Comparison of ENCODE assay signal across 15 cellular contexts in the genomic region with DNA sequence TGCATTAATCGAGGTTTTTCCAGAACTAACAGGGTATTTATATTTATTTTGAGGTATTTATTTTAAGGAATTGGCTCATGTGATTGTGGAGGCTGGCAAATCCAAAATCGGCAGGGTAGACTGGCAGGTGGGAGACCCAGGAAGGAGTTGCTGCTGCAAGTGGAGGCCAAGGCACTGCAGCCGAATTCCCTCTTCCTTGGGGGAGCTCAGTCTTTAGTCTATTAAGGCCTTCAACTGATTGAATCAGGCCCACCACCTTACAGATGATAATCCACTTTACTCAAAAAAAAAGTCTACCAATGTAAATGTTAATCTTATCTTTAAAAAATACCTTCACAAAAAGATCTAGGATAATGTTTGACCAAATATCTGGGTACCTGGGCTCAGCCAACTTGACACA. TPM values are rescaled to one million over a fixed set of nuclear protein-coding genes. Genes with fewer than 3 reads are reported as not detected.
DNase-seq lines count a peak whose midpoint lies in the region; ATAC-seq and TF ChIP-seq lines count a peak whose summit lies in the region.
"Had no signal": no experiment of that assay in that cellular context is flagged by ENCODE, and none has a peak within 500 bp of the region (broad histone marks: within the 10 kb centered on the region; RNA-seq: fewer than 3 reads in every experiment).

No MANE protein-coding gene starts in this region.

- intact Hi-C loops in CD4-positive, alpha-beta T cell (cut with DNase I, micrococcal nuclease) = loop anchor here in 1 of 2 experiments (2.0 to 5.0 kb wide), 2 partner anchors 40 to 382 kb away; partner anchors contain the start of genes OAS3 and PLBD2
- intact Hi-C loops in activated CD8-positive, alpha-beta T cell treated with anti-CD3 and anti-CD28 coated beads for 36 hours (cut with micrococcal nuclease) = no loop called here

- no peaks in the 10 kb centered on the region for H3K27me3 Mint-ChIP-seq in CD4-positive, alpha-beta T cell
- H3K27me3 Mint-ChIP-seq in activated CD8-positive, alpha-beta T cell treated with anti-CD3 and anti-CD28 coated beads for 36 hours = no peaks in the 10 kb centered on the region

- peaks cover 9% of the 10 kb centered on the region for H3K4me1 ChIP-seq in ACC112 (ENCODE audit: control insufficient read depth, insufficient read depth, low read length, unreplicated experiment)

- no peak for TF ChIP-seq CTCF in CD4-positive, alpha-beta T cell (IDR thresholded peaks at IDR 0.05)
- no peak for TF ChIP-seq CTCF in activated CD8-positive, alpha-beta T cell treated with anti-CD3 and anti-CD28 coated beads for 36 hours (IDR thresholded peaks at IDR 0.05)

- H3K79me2 ChIP-seq in ACC112 (ENCODE audit: control insufficient read depth, insufficient read depth, low read length, unreplicated experiment) = peaks cover 49% of the 10 kb centered on the region

- CTCF ChIA-PET in CD4-positive, alpha-beta T cell (lab: Charles Lee) = no interaction called here
- CTCF ChIA-PET in activated CD8-positive, alpha-beta T cell treated with anti-CD3 and anti-CD28 coated beads for 36 hours (lab: Charles Lee) = interaction anchor here (0.7 to 5.2 kb wide), 8 partner anchors 14 to 122 kb away, joined by 3 to 54 read pairs (median 8); partner anchors contain the start of genes OAS1 and OAS3

- no peaks in the 10 kb centered on the region for H3K9me3 ChIP-seq in CD4-positive, alpha-beta T cell (ENCODE audit: control insufficient read depth, low read length)

- H2AFZ ChIP-seq in ACC112 (ENCODE audit: low read length, unreplicated experiment) = no peak overlapping the region

- no peaks in the 10 kb centered on the region for H3K27me3 ChIP-seq in ACC112 (ENCODE audit: insufficient read depth, low read length)
- H3K27me3 ChIP-seq in CD4-positive, alpha-beta T cell (ENCODE audit: control insufficient read depth, insufficient read depth, low read length) = no peaks in the 10 kb centered on the region
- H3K27me3 ChIP-seq: MG63 had no signal

- peak overlapping the region; percentile 43 for H3K4me3 Mint-ChIP-seq in CD4-positive, alpha-beta T cell
- peak overlapping the region; percentile 99 for H3K4me3 Mint-ChIP-seq in activated CD8-positive, alpha-beta T cell treated with anti-CD3 and anti-CD28 coated beads for 36 hours

- peaks cover 3% of the 10 kb centered on the region for H3K9me3 Mint-ChIP-seq in CD4-positive, alpha-beta T cell
- H3K9me3 Mint-ChIP-seq in activated CD8-positive, alpha-beta T cell treated with anti-CD3 and anti-CD28 coated beads for 36 hours = peaks cover 11% of the 10 kb centered on the region

- POLR2A ChIA-PET in CD4-positive, alpha-beta T cell (lab: Charles Lee) = interaction anchor here (1.8 to 5.7 kb wide), 6 partner anchors 14 to 74 kb away, joined by 6 to 74 read pairs (median 35); partner anchors contain the start of genes OAS1 and OAS3
- POLR2A ChIA-PET in activated CD8-positive, alpha-beta T cell treated with anti-CD3 and anti-CD28 coated beads for 36 hours (lab: Charles Lee) = interaction anchor here (1.6 to 4.3 kb wide), 6 partner anchors 11 to 208 kb away, joined by 6 to 74 read pairs (median 28); partner anchors contain the start of genes DDX54, OAS1, OAS3 and RITA1

- DNase-seq in CD4-positive, alpha-beta T cell = no peak
- no peak for DNase-seq in activated CD8-positive, alpha-beta T cell treated with anti-CD3 and anti-CD28 coated beads for 36 hours
- DNase-seq in islet precursor cell = peak; percentile 29
- no peak for DNase-seq in activated gamma-delta T cell (lab: John Stamatoyannopoulos, UW)
- no peak for DNase-seq in AML-193 (lab: John Stamatoyannopoulos, UW)
- DNase-seq: erythroblast, head of caudate nucleus, MG63, NCI-H2081 treated with DMSO at 0.1 percent for 48 hours, NCI-H69, RPMI8226 had no signal

- no peak for ATAC-seq in CD4-positive, alpha-beta T cell (ENCODE audit: poor library complexity)
- no peak for ATAC-seq in activated CD8-positive, alpha-beta T cell treated with anti-CD3 and anti-CD28 coated beads for 36 hours
- no peak for ATAC-seq in HG02642 (IDR thresholded peaks at IDR 0.05; ENCODE audit: poor library complexity, unreplicated experiment)
- no peak for ATAC-seq in GM18867 (IDR thresholded peaks at IDR 0.05; ENCODE audit: unreplicated experiment)

- peaks cover 50% of the 10 kb centered on the region for H3K4me1 Mint-ChIP-seq in CD4-positive, alpha-beta T cell (ENCODE audit: low read depth)
- H3K4me1 Mint-ChIP-seq in activated CD8-positive, alpha-beta T cell treated with anti-CD3 and anti-CD28 coated beads for 36 hours (ENCODE audit: low read depth) = peaks cover 27% of the 10 kb centered on the region

- peaks cover 18% of the 10 kb centered on the region for H3K36me3 ChIP-seq in ACC112 (ENCODE audit: insufficient read depth, low read length)
- H3K36me3 ChIP-seq: MG63 had no signal

- H3K4me3 ChIP-seq in ACC112 (ENCODE audit: low read depth, low read length) = no peak overlapping the region

- H3K27ac ChIP-seq in ACC112 (ENCODE audit: low read depth, low read length) = peak overlapping the region; percentile 93
- H3K27ac ChIP-seq in CD4-positive, alpha-beta T cell (ENCODE audit: low read depth, low read length) = peak overlapping the region; percentile 90
- H3K27ac ChIP-seq: C4-2B had no signal

- peak overlapping the region; percentile 99 for H3K27ac Mint-ChIP-seq in CD4-positive, alpha-beta T cell
- peak overlapping the region; percentile 99 for H3K27ac Mint-ChIP-seq in activated CD8-positive, alpha-beta T cell treated with anti-CD3 and anti-CD28 coated beads for 36 hours

- peaks cover 34% of the 10 kb centered on the region for H3K36me3 Mint-ChIP-seq in CD4-positive, alpha-beta T cell (ENCODE audit: low read depth)
- peaks cover 36% of the 10 kb centered on the region for H3K36me3 Mint-ChIP-seq in activated CD8-positive, alpha-beta T cell treated with anti-CD3 and anti-CD28 coated beads for 36 hours (ENCODE audit: low read depth)

RNA-seq across cellular contexts. Expression of gene OAS2, which starts 1.2 kb away (rescaled TPM):
- total RNA-seq in CD4-positive, alpha-beta T cell = 10 to 100 TPM; 15.0 to 16.2 TPM
- 100 to 1,000 TPM in 1 of 2 experiments, 10 to 100 TPM in 1; 95.7 to 104 TPM for total RNA-seq in activated CD8-positive, alpha-beta T cell treated with anti-CD3 and anti-CD28 coated beads for 36 hours

RNA-seq across cellular contexts. Expression of gene OAS3, which starts 38.9 kb away (rescaled TPM):
- 10 to 100 TPM; 13.9 to 14.5 TPM for total RNA-seq in CD4-positive, alpha-beta T cell
- 10 to 100 TPM; 21.4 to 22.2 TPM for total RNA-seq in activated CD8-positive, alpha-beta T cell treated with anti-CD3 and anti-CD28 coated beads for 36 hours

Comparison
In these comparisons a context has a peak if more than half of its experiments do, and no peak if none do; other contexts are left out.
1. RNA of gene OAS2, which starts 1.2 kb away (total RNA-seq): 95.7 to 104 TPM in activated CD8-positive, alpha-beta T cell treated with anti-CD3 and anti-CD28 coated beads for 36 hours; 15.0 to 16.2 TPM in CD4-positive, alpha-beta T cell; every median in the first group is over 4 times any median in the second.